In the genomic region with DNA sequence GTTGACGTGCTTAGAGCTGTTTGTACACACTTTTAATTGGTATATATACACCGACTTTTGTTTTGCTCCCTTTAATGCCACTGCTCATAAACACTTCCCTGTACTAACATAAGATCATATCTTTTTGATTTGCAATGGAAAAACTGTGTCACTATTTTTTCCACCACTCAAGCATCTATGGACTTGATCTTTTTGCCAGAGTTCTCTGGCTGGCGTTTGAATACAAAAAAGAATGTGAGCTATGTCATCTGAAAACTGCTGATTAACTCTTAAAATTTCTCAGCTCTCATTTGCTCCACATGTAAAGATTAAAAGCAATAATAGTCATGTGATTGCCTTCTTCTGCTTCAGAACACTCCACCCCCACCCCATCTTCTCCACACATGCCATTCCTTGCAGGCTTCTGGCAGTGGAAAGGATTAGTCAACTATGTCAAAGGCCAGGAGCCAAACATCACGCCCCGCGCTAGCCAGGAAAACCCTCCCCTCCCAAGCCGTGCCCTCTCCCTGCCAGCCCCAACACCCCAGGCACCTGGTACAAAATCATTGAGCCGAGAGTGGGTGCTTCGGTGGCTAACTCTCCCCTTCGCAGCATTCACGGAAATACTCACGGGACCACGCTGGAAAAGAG, we compare ENCODE assay signal across 1 cellular context.
TF ChIP-seq lines count a peak whose summit lies in the region.

No MANE protein-coding gene starts in this region.

TF ChIP-seq in K562, 482 proteins besides CTCF, POLR2A, EP300 and RAD21 (continued from another document):
- TF ChIP-seq, protein P1, sequence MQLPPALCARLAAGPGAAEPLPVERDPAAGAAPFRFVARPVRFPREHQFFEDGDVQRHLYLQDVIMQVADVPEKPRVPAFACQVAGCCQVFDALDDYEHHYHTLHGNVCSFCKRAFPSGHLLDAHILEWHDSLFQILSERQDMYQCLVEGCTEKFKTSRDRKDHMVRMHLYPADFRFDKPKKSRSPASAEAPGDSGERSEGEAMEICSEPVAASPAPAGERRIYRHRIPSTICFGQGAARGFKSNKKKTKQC (CRISPR knock-in tag; IDR thresholded peaks at IDR 0.05), result no peak
TF ChIP-seq in K562: peak in this region for 2.
